8 cellular contexts compared by ENCODE assay signal in the genomic region with DNA sequence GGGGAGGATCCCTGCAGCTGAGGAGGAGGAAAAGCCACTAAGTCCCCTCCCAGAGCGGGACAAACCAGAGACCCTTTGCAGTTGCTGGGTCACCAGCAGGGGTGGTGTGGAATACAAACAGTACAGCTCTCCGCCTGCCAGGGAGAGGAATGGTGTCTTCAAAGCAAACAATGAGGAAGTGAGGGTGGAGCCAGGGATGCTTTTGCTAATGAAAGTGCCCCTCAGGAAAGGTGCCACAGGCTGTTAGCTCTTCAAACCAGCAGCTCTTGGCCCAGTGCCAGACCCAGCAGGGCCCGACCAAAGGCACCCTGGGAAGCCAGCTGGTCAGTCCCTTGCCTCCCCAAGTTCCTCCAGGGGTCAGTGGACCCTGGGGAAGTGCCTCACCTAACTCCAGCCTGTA.
DNase-seq lines count a peak whose midpoint lies in the region; ATAC-seq and TF ChIP-seq lines count a peak whose summit lies in the region.

No MANE protein-coding gene starts in this region.

- no peak overlapping the region for H3K4me3 Mint-ChIP-seq in CD4-positive, alpha-beta memory T cell

- ATAC-seq in HCT116 (peak; percentile 54), left ventricle myocardium superior (peak; percentile 45)

- POLR2A ChIA-PET in HCT116 (lab: Charles Lee), result no interaction called here
- POLR2A ChIA-PET in CD4-positive, alpha-beta memory T cell (lab: Charles Lee; ENCODE audit: partially characterized antibody), result no interaction called here

- peaks cover 8 to 11% of the 10 kb centered on the region in 2 experiments; a peak in 2 of 4 replicates for H3K4me1 ChIP-seq in HCT116 (ENCODE audit: control insufficient read depth in 1 of 2, insufficient read depth in 2 of 2, low read length in 2 of 2)
- no peaks in the 10 kb centered on the region for H3K4me1 ChIP-seq in CD4-positive, alpha-beta memory T cell (ENCODE audit: insufficient read depth, low read length)

- no peak overlapping the region for H3K27ac Mint-ChIP-seq in CD4-positive, alpha-beta memory T cell

- H3K79me2 ChIP-seq in HCT116 (ENCODE audit: insufficient read depth, low read length), result no peaks in the 10 kb centered on the region

- H3K9me3 Mint-ChIP-seq in CD4-positive, alpha-beta memory T cell, result peaks cover 0 to 2% (median 0%) of the 10 kb centered on the region in 8 donors

- BruUV-seq in HCT116 (replicated peaks; lab: Mats Ljungman, UMichigan), result no TSS peak

- RAD21 ChIA-PET in HCT116 (lab: Charles Lee; ENCODE audit: low non-redundant PET in 1 of 2, low total read pairs in 2 of 2, uncharacterized antibody in 2 of 2, unreplicated experiment in 2 of 2), result no interaction called here

- TF ChIP-seq CTCF in HCT116 (IDR thresholded peaks at IDR 0.05 in 2 of 3, conservative IDR thresholded peaks at IDR 0.05 in 1 of 3; ENCODE audit: borderline replicate concordance in 1 of 3, insufficient read depth in 1 of 3, low read depth in 2 of 3, low read length in 2 of 3), result no peak

- H3K27ac ChIP-seq in HCT116 (ENCODE audit: low read depth, low read length), result no peak overlapping the region
- H3K27ac ChIP-seq in CD4-positive, alpha-beta memory T cell (ENCODE audit: low read depth, low read length), result no peak overlapping the region

- no peak overlapping the region for H2AFZ ChIP-seq in HCT116 (ENCODE audit: low read depth, low read length, poor library complexity, severe bottlenecking)

- peaks cover 0 to 3% of the 10 kb centered on the region in 2 experiments; a peak in 1 of 4 replicates for H3K36me3 ChIP-seq in HCT116 (ENCODE audit: control insufficient read depth in 1 of 2, insufficient read depth in 2 of 2, low read length in 2 of 2)
- H3K36me3 ChIP-seq in CD4-positive, alpha-beta memory T cell (ENCODE audit: insufficient read depth, low read length), result no peaks in the 10 kb centered on the region

- H3K9me2 ChIP-seq in HCT116 (ENCODE audit: insufficient read depth), result no peaks in the 10 kb centered on the region

- no peaks in the 10 kb centered on the region for H3K9me3 ChIP-seq in HCT116 (ENCODE audit: control insufficient read depth in 1 of 2, insufficient read depth in 1 of 2, low read depth in 1 of 2, low read length in 2 of 2)
- no peaks in the 10 kb centered on the region for H3K9me3 ChIP-seq in CD4-positive, alpha-beta memory T cell (ENCODE audit: control insufficient read depth in 1 of 2, low read length in 2 of 2)

- CTCF ChIA-PET in HCT116 (lab: Charles Lee), result no interaction called here
- CTCF ChIA-PET in CD4-positive, alpha-beta memory T cell (lab: Charles Lee; ENCODE audit: partially characterized antibody), result no interaction called here

- no peak overlapping the region for H3K9ac ChIP-seq in HCT116 (ENCODE audit: low read length)

- H3K4me1 Mint-ChIP-seq in CD4-positive, alpha-beta memory T cell, result peaks cover 0 to 13% (median 8%) of the 10 kb centered on the region in 4 donors

- H4K20me1 ChIP-seq in HCT116 (ENCODE audit: insufficient read depth), result no peaks in the 10 kb centered on the region

- no peak for TF ChIP-seq RAD21 in HCT116 (IDR thresholded peaks at IDR 0.05; ENCODE audit: low read depth)

- H3K36me3 Mint-ChIP-seq in CD4-positive, alpha-beta memory T cell, result peaks cover 33 to 51% of the 10 kb centered on the region in 2 donors

- DNase-seq in AG20443 (ENCODE audit: low spot score) (peak; percentile 25), HCT116 (ENCODE audit: low read depth, low spot score) (no peak), NCI-H748 (lab: John Stamatoyannopoulos, UW; ENCODE audit: unreplicated experiment) (peak; percentile 94), left ventricle myocardium superior (peak; percentile 62), germinal center (ENCODE audit: low spot score) (no peak), retina (no peak)
- DNase-seq in activated CD4-positive, alpha-beta T cell treated with anti-CD3 and anti-CD28 coated beads, Interleukin-2, amount 50 U/mL, for 4 hours, result no peak
- no peak for DNase-seq in CD4-positive, alpha-beta memory T cell

- H3K4me2 ChIP-seq in HCT116 (ENCODE audit: low read length), result 0 out of 2 replicates have a peak overlapping the region, but pooled peaks have one; percentile 15

- H3K27me3 Mint-ChIP-seq in CD4-positive, alpha-beta memory T cell, result no peaks in the 10 kb centered on the region

- TF ChIP-seq POLR2A in HCT116 (IDR thresholded peaks at IDR 0.05; ENCODE audit: borderline replicate concordance, extremely low read depth, insufficient read depth, insufficient read length), result no peak

- intact Hi-C loops in HCT116 (cut with micrococcal nuclease) (no loop called here), left ventricle myocardium superior (cut with micrococcal nuclease) (no loop called here)
- intact Hi-C loops in CD4-positive, alpha-beta memory T cell (cut with micrococcal nuclease), result no loop called here

- H3K27me3 ChIP-seq in HCT116 (ENCODE audit: insufficient read depth, low read length), result no peaks in the 10 kb centered on the region
- H3K27me3 ChIP-seq in CD4-positive, alpha-beta memory T cell (ENCODE audit: insufficient read depth, low read length), result no peaks in the 10 kb centered on the region

- H3K4me3 ChIP-seq in HCT116 (replicated peaks in 1 of 2; ENCODE audit: low read depth in 1 of 2, low read length in 2 of 2), result no peak overlapping the region
- no peak overlapping the region for H3K4me3 ChIP-seq in CD4-positive, alpha-beta memory T cell (ENCODE audit: low read length in 2 of 2)

TF ChIP-seq in HCT116, 20 proteins besides CTCF, POLR2A, EP300 and RAD21:
- no peak for TF ChIP-seq SRF (IDR thresholded peaks at IDR 0.05; ENCODE audit: low read depth)
- no peak for TF ChIP-seq SIN3A (IDR thresholded peaks at IDR 0.05; ENCODE audit: low read depth)
- peak; percentile 20 for TF ChIP-seq TCF7L2 (IDR thresholded peaks at IDR 0.05; ENCODE audit: borderline replicate concordance, extremely low read depth, insufficient read depth, insufficient read length)
- no peak for TF ChIP-seq EZH2phosphoT487 (IDR thresholded peaks at IDR 0.05; ENCODE audit: borderline replicate concordance)
- TF ChIP-seq, protein P1, sequence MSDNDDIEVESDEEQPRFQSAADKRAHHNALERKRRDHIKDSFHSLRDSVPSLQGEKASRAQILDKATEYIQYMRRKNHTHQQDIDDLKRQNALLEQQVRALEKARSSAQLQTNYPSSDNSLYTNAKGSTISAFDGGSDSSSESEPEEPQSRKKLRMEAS (IDR thresholded peaks at IDR 0.05), result no peak
- TF ChIP-seq, protein P2, sequence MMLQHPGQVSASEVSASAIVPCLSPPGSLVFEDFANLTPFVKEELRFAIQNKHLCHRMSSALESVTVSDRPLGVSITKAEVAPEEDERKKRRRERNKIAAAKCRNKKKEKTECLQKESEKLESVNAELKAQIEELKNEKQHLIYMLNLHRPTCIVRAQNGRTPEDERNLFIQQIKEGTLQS (IDR thresholded peaks at IDR 0.05), result no peak

Comparison
In these comparisons a context has a peak if more than half of its experiments do, and no peak if none do; other contexts are left out.
1. DNase-seq: peak in AG20443 (single experiment), NCI-H748 (single experiment) and left ventricle myocardium superior (single experiment); none in HCT116 (single experiment), germinal center (single experiment), activated CD4-positive, alpha-beta T cell treated with anti-CD3 and anti-CD28 coated beads, Interleukin-2, amount 50 U/mL, for 4 hours (0 of 2), retina (single experiment) and CD4-positive, alpha-beta memory T cell (0 of 5).